In genomic region chr22:38788846-38789245, GRCh38 we compare ENCODE assay signal across 14 cellular contexts.
A peak's percentile ranks its signal among the peaks of the same experiment; 100 is the strongest.
DNase-seq lines count a peak whose midpoint lies in the region; ATAC-seq and TF ChIP-seq lines count a peak whose summit lies in the region.
"Had no signal": no experiment of that assay in that cellular context is flagged by ENCODE, and none has a peak within 500 bp of the region (broad histone marks: within the 10 kb centered on the region; RNA-seq: fewer than 3 reads in every experiment).

No MANE protein-coding gene starts in this region.

- peak overlapping the region; percentile 19 for H3K27ac ChIP-seq in caudate nucleus (ENCODE audit: low read depth, low read length)
- no peak overlapping the region for H3K27ac ChIP-seq in muscle layer of colon (ENCODE audit: low read depth, low read length)
- H3K27ac ChIP-seq in tibial artery = peak overlapping the region; percentile 76 to 79

- H3K9ac ChIP-seq in muscle layer of colon (ENCODE audit: low read length) = peak overlapping the region; percentile 3

- H3K36me3 ChIP-seq in muscle layer of colon (ENCODE audit: insufficient read depth, low read length) (peaks cover 12% of the 10 kb centered on the region), tibial artery (peaks cover 0 to 22% (median 8%) of the 10 kb centered on the region in 3 donors)

- H3K9me3 ChIP-seq in muscle layer of colon (ENCODE audit: low read length) (no peaks in the 10 kb centered on the region), tibial artery (no peaks in the 10 kb centered on the region)
- H3K9me3 ChIP-seq: mucosa of descending colon had no signal

- no peak for TF ChIP-seq CTCF in tibial artery (IDR thresholded peaks at IDR 0.05)

- intact Hi-C loops in tibial artery (cut with DNase I; ENCODE audit: low total_unique reads) = no loop called here

- ATAC-seq in GM21390 (IDR thresholded peaks at IDR 0.05; ENCODE audit: unreplicated experiment) (no peak), HG03159 (IDR thresholded peaks at IDR 0.05; ENCODE audit: unreplicated experiment) (no peak)

- H3K4me1 ChIP-seq in muscle layer of colon (ENCODE audit: insufficient read depth, low read length) (peaks cover 32% of the 10 kb centered on the region), tibial artery (peaks cover 0 to 51% (median 22%) of the 10 kb centered on the region in 4 donors)

- no peak overlapping the region for H3K4me3 ChIP-seq in muscle layer of colon (ENCODE audit: low read depth in 1 of 2, low read length in 2 of 2)
- no peak overlapping the region for H3K4me3 ChIP-seq in tibial artery
- H3K4me3 ChIP-seq: mucosa of descending colon had no signal

- DNase-seq in NCI-H1092 treated with DMSO at 0.1 percent for 48 hours (lab: John Stamatoyannopoulos, UW) (peak; percentile 39), NCI-H1092 (lab: John Stamatoyannopoulos, UW) (no peak), caudate nucleus (lab: John Stamatoyannopoulos, UW) (no peak), tibial artery (no peak), AG08396 (ENCODE audit: low spot score) (no peak)
- DNase-seq: 8988T; activated CD4-positive, alpha-beta T cell treated with anti-CD3 and anti-CD28 coated beads, Interleukin-2, amount 50 U/mL, for 4 hours; activated T-cell treated with anti-CD3 and anti-CD28 coated beads, Interleukin-2, amount 50 U/mL, for 48 hours; CD8-positive, alpha-beta memory T cell; stimulated activated CD4-positive, alpha-beta T cell treated with anti-CD3 and anti-CD28 coated beads, Interleukin-4, amount 100 ng/mL, for 24 hours had no signal

- H3K27me3 ChIP-seq in muscle layer of colon (ENCODE audit: control insufficient read depth in 1 of 2, insufficient read depth in 2 of 2, low read length in 2 of 2) (no peaks in the 10 kb centered on the region), tibial artery (no peaks in the 10 kb centered on the region)
